ENCODE assay signal across 11 cellular contexts in genomic region chr4:57077550-57078311, GRCh38. TPM values are rescaled to one million over a fixed set of nuclear protein-coding genes. Genes with fewer than 3 reads are reported as not detected.
DNase-seq lines count a peak whose midpoint lies in the region; ATAC-seq and TF ChIP-seq lines count a peak whose summit lies in the region.
"Had no signal": no experiment of that assay in that cellular context is flagged by ENCODE, and none has a peak within 500 bp of the region (broad histone marks: within the 10 kb centered on the region; RNA-seq: fewer than 3 reads in every experiment).

No MANE protein-coding gene starts in this region.

- H3K4me3 ChIP-seq in hepatocyte (no peak overlapping the region), skeletal muscle tissue (ENCODE audit: low read length in 3 of 3) (no peak overlapping the region)
- H3K4me3 ChIP-seq: colonic mucosa had no signal

- no peak overlapping the region for H2AFZ ChIP-seq in hepatocyte

- H3K36me3 ChIP-seq in hepatocyte (replicated peaks; ENCODE audit: insufficient read depth, low read depth), result no peaks in the 10 kb centered on the region
- H3K36me3 ChIP-seq in skeletal muscle tissue (ENCODE audit: control insufficient read depth in 3 of 3, insufficient read depth in 3 of 3, low read length in 3 of 3), result peaks cover 0 to 2% (median 0%) of the 10 kb centered on the region in 3 donors
- H3K36me3 ChIP-seq: colonic mucosa had no signal

- peak overlapping the region; percentile 68 for H3K4me2 ChIP-seq in hepatocyte

- H3K27me3 ChIP-seq in hepatocyte, result no peaks in the 10 kb centered on the region
- no peaks in the 10 kb centered on the region for H3K27me3 ChIP-seq in skeletal muscle tissue (ENCODE audit: control insufficient read depth in 3 of 3, insufficient read depth in 3 of 3, low read length in 3 of 3)
- H3K27me3 ChIP-seq: colonic mucosa had no signal

- DNase-seq in HPDE6-E6E7 (ENCODE audit: extremely low spot score) (peak; percentile 68), amniotic epithelial cell (ENCODE audit: low read depth) (peak; percentile 84), hepatocyte (ENCODE audit: low spot score) (no peak), LoVo (ENCODE audit: low spot score) (no peak), GM10266 (ENCODE audit: extremely low spot score) (no peak)
- no peak for DNase-seq in stimulated activated CD4-positive, alpha-beta T cell treated with anti-CD3 and anti-CD28 coated beads, Interleukin-12 subunit alpha, Interleukin-12 subunit beta, amount 100 ng/mL, for 4 hours
- DNase-seq: colonic mucosa, NCI-H2171 had no signal

- no peak overlapping the region for H3K9ac ChIP-seq in skeletal muscle tissue (ENCODE audit: low read depth in 1 of 3, low read length in 3 of 3)

- H3K9me2 ChIP-seq in hepatocyte (replicated peaks; ENCODE audit: insufficient read depth), result no peaks in the 10 kb centered on the region

- no peaks in the 10 kb centered on the region for H4K20me1 ChIP-seq in hepatocyte (ENCODE audit: insufficient read depth, poor library complexity, severe bottlenecking)

- H3K27ac ChIP-seq in hepatocyte, result peak overlapping the region; percentile 58
- H3K27ac ChIP-seq in skeletal muscle tissue (ENCODE audit: low read depth, low read length), result peak overlapping the region; percentile 52
- H3K27ac ChIP-seq: colonic mucosa had no signal

- no peak for TF ChIP-seq CTCF in hepatocyte (IDR thresholded peaks at IDR 0.05; ENCODE audit: poor library complexity)
- TF ChIP-seq CTCF in GM10266 (IDR thresholded peaks at IDR 0.05; ENCODE audit: control insufficient read depth, insufficient read depth, low read depth, missing control alignments), result no peak

- H3K79me2 ChIP-seq in hepatocyte, result no peaks in the 10 kb centered on the region

- no peak for ATAC-seq in GM19395 (IDR thresholded peaks at IDR 0.05; ENCODE audit: unreplicated experiment)

- WGBS in hepatocyte (ENCODE audit: low lambda C conversion rate, missing lambda C conversion rate), result 74% methylated on average over 14 of the region's 14 CpGs

- H3K9me3 ChIP-seq in hepatocyte (ENCODE audit: low read depth) (no peaks in the 10 kb centered on the region), skeletal muscle tissue (ENCODE audit: control insufficient read depth in 3 of 3, low read length in 3 of 3) (no peaks in the 10 kb centered on the region)
- H3K9me3 ChIP-seq: colonic mucosa had no signal

- H3K4me1 ChIP-seq in hepatocyte (ENCODE audit: insufficient read depth), result peaks cover 28% of the 10 kb centered on the region
- H3K4me1 ChIP-seq in skeletal muscle tissue (ENCODE audit: control insufficient read depth in 3 of 3, insufficient read depth in 3 of 3, low read length in 3 of 3), result peaks cover 5 to 16% (median 9%) of the 10 kb centered on the region in 3 donors
- H3K4me1 ChIP-seq: colonic mucosa had no signal

RNA-seq across cellular contexts. Expression of gene IGFBP7, which starts 32.5 kb away (rescaled TPM):
- total RNA-seq in hepatocyte (73.4 and 74.0 TPM in 2 replicates), skeletal muscle tissue (66.8 TPM)
- polyA plus RNA-seq in hepatocyte, result 122 and 129 TPM in 2 replicates
- total RNA-seq: HT-29 had no signal

Comparison
In these comparisons a context has a peak if more than half of its experiments do, and no peak if none do; other contexts are left out.
1. DNase-seq: peak in HPDE6-E6E7 (single experiment) and amniotic epithelial cell (single experiment); none in hepatocyte (single experiment), stimulated activated CD4-positive, alpha-beta T cell treated with anti-CD3 and anti-CD28 coated beads, Interleukin-12 subunit alpha, Interleukin-12 subunit beta, amount 100 ng/mL, for 4 hours (single experiment), LoVo (single experiment) and GM10266 (single experiment).